ENCODE assay signal across 1 cellular context in genomic region chr5:38905516-38905915, GRCh38.
TF ChIP-seq lines count a peak whose summit lies in the region.

No MANE protein-coding gene starts in this region.

TF ChIP-seq in IMR-90, 13 proteins besides CTCF, POLR2A, EP300 and RAD21 (continued from another document):
- TF ChIP-seq, protein P1, sequence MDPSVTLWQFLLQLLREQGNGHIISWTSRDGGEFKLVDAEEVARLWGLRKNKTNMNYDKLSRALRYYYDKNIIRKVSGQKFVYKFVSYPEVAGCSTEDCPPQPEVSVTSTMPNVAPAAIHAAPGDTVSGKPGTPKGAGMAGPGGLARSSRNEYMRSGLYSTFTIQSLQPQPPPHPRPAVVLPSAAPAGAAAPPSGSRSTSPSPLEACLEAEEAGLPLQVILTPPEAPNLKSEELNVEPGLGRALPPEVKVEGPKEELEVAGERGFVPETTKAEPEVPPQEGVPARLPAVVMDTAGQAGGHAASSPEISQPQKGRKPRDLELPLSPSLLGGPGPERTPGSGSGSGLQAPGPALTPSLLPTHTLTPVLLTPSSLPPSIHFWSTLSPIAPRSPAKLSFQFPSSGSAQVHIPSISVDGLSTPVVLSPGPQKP (IDR thresholded peaks at IDR 0.05; ENCODE audit: borderline replicate concordance, low read depth, low read length), result no peak
- TF ChIP-seq CHD1 (IDR thresholded peaks at IDR 0.05; ENCODE audit: low read depth, low read length), result no peak
- no peak for TF ChIP-seq RFX5 (IDR thresholded peaks at IDR 0.05; ENCODE audit: low read depth, low read length)
- no peak for TF ChIP-seq SMC3 (IDR thresholded peaks at IDR 0.05; ENCODE audit: low read depth, low read length)
- no peak for TF ChIP-seq MXI1 (IDR thresholded peaks at IDR 0.05; ENCODE audit: borderline replicate concordance, low read depth, low read length)
- no peak for TF ChIP-seq NFE2L2 (IDR thresholded peaks at IDR 0.05; ENCODE audit: low read depth, low read length)
- no peak for TF ChIP-seq CEBPB (IDR thresholded peaks at IDR 0.05; ENCODE audit: low read depth, low read length)
- TF ChIP-seq USF2 (IDR thresholded peaks at IDR 0.05; ENCODE audit: low read depth, low read length), result no peak
- TF ChIP-seq FOS (IDR thresholded peaks at IDR 0.05; ENCODE audit: low read depth, low read length), result no peak
- TF ChIP-seq MAFK (IDR thresholded peaks at IDR 0.05; ENCODE audit: low read depth, low read length), result no peak
- no peak for TF ChIP-seq MAZ (IDR thresholded peaks at IDR 0.05; ENCODE audit: borderline replicate concordance, low read depth, low read length)
